Comparison of ENCODE assay signal across 30 cellular contexts in the genomic region with DNA sequence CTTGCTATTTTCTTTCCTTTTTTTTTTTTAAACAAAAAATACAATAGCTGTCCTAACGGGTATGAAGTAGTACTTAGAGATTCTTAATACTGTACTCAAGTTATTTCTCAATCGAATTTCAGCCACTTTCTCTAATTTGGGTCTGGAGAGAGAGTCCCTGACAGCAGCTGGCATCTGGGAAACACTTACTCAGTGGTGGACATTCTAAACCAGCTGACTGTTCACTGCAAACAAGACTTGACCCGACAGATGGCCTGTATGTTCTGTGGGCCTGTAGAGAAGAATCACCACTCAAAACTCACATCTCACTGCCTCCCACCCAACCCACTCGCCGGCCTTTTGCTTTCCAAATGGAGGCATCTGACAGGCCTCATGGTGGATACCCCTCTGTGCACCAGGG.
"Had no signal": no experiment of that assay in that cellular context is flagged by ENCODE, and none has a peak within 500 bp of the region (broad histone marks: within the 10 kb centered on the region; RNA-seq: fewer than 3 reads in every experiment).

No MANE protein-coding gene starts in this region.

- H3K27me3 ChIP-seq: adrenal gland, body of pancreas, esophagus muscularis mucosa, foreskin keratinocyte, gastrocnemius medialis, heart left ventricle had no signal

- H3K36me3 ChIP-seq: adrenal gland, esophagus muscularis mucosa, gastrocnemius medialis, heart left ventricle had no signal

- ATAC-seq: activated CD4-positive, alpha-beta T cell treated with anti-CD3 and anti-CD28 coated beads for 36 hours; activated CD8-positive, alpha-beta memory T cell treated with anti-CD3 and anti-CD28 coated beads, Interleukin-2, amount 10 ng/mL, durations not matched to agents 7 days and 5 days; activated CD8-positive, alpha-beta T cell treated with anti-CD3 and anti-CD28 coated beads, Interleukin-2, amount 10 ng/mL, durations not matched to agents 7 days and 5 days; activated naive CD8-positive, alpha-beta T cell treated with anti-CD3 and anti-CD28 coated beads, Interleukin-2, amount 50 U/mL, for 24 hours; body of pancreas; effector memory CD8-positive, alpha-beta T cell; foreskin keratinocyte; gastrocnemius medialis; heart left ventricle had no signal

- DNase-seq: activated CD4-positive, alpha-beta memory T cell treated with anti-CD3 and anti-CD28 coated beads for 36 hours; activated CD4-positive, alpha-beta T cell treated with anti-CD3 and anti-CD28 coated beads for 36 hours; activated CD4-positive, alpha-beta T cell treated with anti-CD3 and anti-CD28 coated beads, Interleukin-2, amount 10 ng/mL, durations not matched to agents 24 days and 14 days; activated CD4-positive, CD25-positive, alpha-beta regulatory T cell; activated CD4-positive, CD25-positive, alpha-beta regulatory T cell treated with anti-CD3 and anti-CD28 coated beads, Interleukin-2, amount 50 U/mL, for 72 hours; activated CD8-positive, alpha-beta memory T cell treated with anti-CD3 and anti-CD28 coated beads, Interleukin-2, amount 10 ng/mL, durations not matched to agents 7 days and 5 days; activated CD8-positive, alpha-beta memory T cell treated with anti-CD3 and anti-CD28 coated beads, Interleukin-2, amount 50 U/mL, for 4 hours; activated CD8-positive, alpha-beta T cell treated with anti-CD3 and anti-CD28 coated beads, Interleukin-2, amount 10 ng/mL, durations not matched to agents 7 days and 5 days; activated effector memory CD4-positive, alpha-beta T cell treated with anti-CD3 and anti-CD28 coated beads, Interleukin-2, amount 50 U/mL, for 16 hours; activated naive CD4-positive, alpha-beta T cell treated with anti-CD3 and anti-CD28 coated beads for 36 hours; activated naive CD8-positive, alpha-beta T cell treated with anti-CD3 and anti-CD28 coated beads for 36 hours; activated naive CD8-positive, alpha-beta T cell treated with anti-CD3 and anti-CD28 coated beads, Interleukin-2, amount 50 U/mL, for 24 hours; activated T-cell treated with anti-CD3 and anti-CD28 coated beads, Interleukin-2, amount 50 U/mL, for 1 hour; activated T-cell treated with anti-CD3 and anti-CD28 coated beads, Interleukin-2, amount 50 U/mL, for 48 hours; adrenal gland; amygdala; aorta; body of pancreas; caudate nucleus; cortex of kidney; dermis blood vessel endothelial cell; effector CD4-positive, alpha-beta T cell; effector memory CD8-positive, alpha-beta T cell; erythroblast; foreskin keratinocyte; gastrocnemius medialis; glutamatergic neuron; heart left ventricle; T-helper 2 cell had no signal

- H3K9me3 ChIP-seq: adrenal gland, body of pancreas, esophagus muscularis mucosa, gastrocnemius medialis, heart left ventricle had no signal

- H3K27ac ChIP-seq: adrenal gland, body of pancreas, esophagus muscularis mucosa, foreskin keratinocyte, gastrocnemius medialis, heart left ventricle had no signal

- H3K4me3 ChIP-seq: adrenal gland, body of pancreas, esophagus muscularis mucosa, gastrocnemius medialis, heart left ventricle had no signal

- H3K4me1 ChIP-seq: adrenal gland, body of pancreas, foreskin keratinocyte, gastrocnemius medialis, heart left ventricle had no signal
